In genomic region chr17:48944519-48945260, GRCh38 we compare ENCODE assay signal across 8 cellular contexts. TPM values are rescaled to one million over a fixed set of nuclear protein-coding genes. Genes with fewer than 3 reads are reported as not detected.
DNase-seq lines count a peak whose midpoint lies in the region; ATAC-seq and TF ChIP-seq lines count a peak whose summit lies in the region.

Gene SNF8, minus strand, starts transcription at chr17:48944842. Its CDS starts 108 bp downstream, at chr17:48944734.

- DNase-seq in GM04504 (ENCODE audit: low read depth) (peak; percentile 71), NCI-H1092 (lab: John Stamatoyannopoulos, UW) (peak; percentile 81), glomerular endothelial cell (ENCODE audit: extremely low read depth, low read depth, low spot score) (peak; percentile 42), occipital lobe (lab: John Stamatoyannopoulos, UW) (peak; percentile 85), suprapubic skin (ENCODE audit: low spot score in 2 of 2) (peak; percentile 93 to 95)

- TF ChIP-seq EP300 in suprapubic skin (IDR thresholded peaks at IDR 0.05), result no peak

- peaks cover 17% of the 10 kb centered on the region for H3K4me1 Mint-ChIP-seq in activated naive CD4-positive, alpha-beta T cell treated with anti-CD3 and anti-CD28 coated beads, Interleukin-2, amount 50 U/mL, for 24 hours

- peak within 1 kb of the TSS; percentile 96 for H3K4me3 ChIP-seq in suprapubic skin

- peak; percentile 75 for ATAC-seq in HG02571 (IDR thresholded peaks at IDR 0.05; ENCODE audit: unreplicated experiment)
- peak; percentile 96 for ATAC-seq in SK-N-SH treated with all-trans-retinoic acid at 6 μM for 48 hours

- WGBS in suprapubic skin, result 11% methylated on average over 9 of the region's 55 CpGs

- H3K4me1 ChIP-seq in suprapubic skin, result peaks cover 28% of the 10 kb centered on the region

- TF ChIP-seq CTCF in suprapubic skin (IDR thresholded peaks at IDR 0.05), result no peak

- no peaks in the 10 kb centered on the region for H3K9me3 Mint-ChIP-seq in activated naive CD4-positive, alpha-beta T cell treated with anti-CD3 and anti-CD28 coated beads, Interleukin-2, amount 50 U/mL, for 24 hours

- H3K27ac ChIP-seq in suprapubic skin, result peak within 1 kb of the TSS; percentile 89

- H3K27me3 Mint-ChIP-seq in activated naive CD4-positive, alpha-beta T cell treated with anti-CD3 and anti-CD28 coated beads, Interleukin-2, amount 50 U/mL, for 24 hours, result no peaks in the 10 kb centered on the region

- H3K36me3 Mint-ChIP-seq in activated naive CD4-positive, alpha-beta T cell treated with anti-CD3 and anti-CD28 coated beads, Interleukin-2, amount 50 U/mL, for 24 hours, result peaks cover 4% of the 10 kb centered on the region

- no peaks in the 10 kb centered on the region for H3K9me3 ChIP-seq in suprapubic skin

- TF ChIP-seq POLR2A in suprapubic skin (IDR thresholded peaks at IDR 0.05), result peak in 1 of 2 donors; percentile 77

- H3K4me3 Mint-ChIP-seq in activated naive CD4-positive, alpha-beta T cell treated with anti-CD3 and anti-CD28 coated beads, Interleukin-2, amount 50 U/mL, for 24 hours, result peak within 1 kb of the TSS; percentile 97

- peak within 1 kb of the TSS; percentile 95 for H3K27ac Mint-ChIP-seq in activated naive CD4-positive, alpha-beta T cell treated with anti-CD3 and anti-CD28 coated beads, Interleukin-2, amount 50 U/mL, for 24 hours

- peaks cover 14% of the 10 kb centered on the region for H3K36me3 ChIP-seq in suprapubic skin

- peaks cover 3% of the 10 kb centered on the region for H3K27me3 ChIP-seq in suprapubic skin

TF ChIP-seq in SK-N-SH treated with all-trans-retinoic acid at 6 μM for 48 hours, 23 proteins besides CTCF, POLR2A, EP300 and RAD21:
- TF ChIP-seq GLIS3 (CRISPR knock-in tag; IDR thresholded peaks at IDR 0.05), result peak; percentile 69; the same call in 1 of the 2 replicates
- TF ChIP-seq BACH2 (CRISPR knock-in tag; IDR thresholded peaks at IDR 0.05; ENCODE audit: borderline replicate concordance), result peak; percentile 92
- peak; percentile 67 for TF ChIP-seq ZC3H10 (CRISPR knock-in tag; IDR thresholded peaks at IDR 0.05)
- TF ChIP-seq ARNTL (CRISPR knock-in tag; IDR thresholded peaks at IDR 0.05; ENCODE audit: borderline replicate concordance, low read depth), result 0 out of 2 replicates have a peak, but pooled peaks have one; percentile 67
- peak; percentile 99 for TF ChIP-seq SNAI2 (CRISPR knock-in tag; IDR thresholded peaks at IDR 0.05)
- no peak for TF ChIP-seq CSRNP3 (CRISPR knock-in tag; IDR thresholded peaks at IDR 0.05)
- TF ChIP-seq CSDC2 (CRISPR knock-in tag; IDR thresholded peaks at IDR 0.05), result peak; percentile 99; the same call in 1 of the 2 replicates
- TF ChIP-seq ZNF565 (CRISPR knock-in tag; conservative IDR thresholded peaks at IDR 0.05; ENCODE audit: low read depth), result peak; percentile 98
- no peak for TF ChIP-seq CREB5 (CRISPR knock-in tag; IDR thresholded peaks at IDR 0.05; ENCODE audit: low read depth)
- no peak for TF ChIP-seq ESRRG (CRISPR knock-in tag; IDR thresholded peaks at IDR 0.05)
- no peak for TF ChIP-seq RARB (CRISPR knock-in tag; IDR thresholded peaks at IDR 0.05)
- no peak; the same call in 1 of the 2 replicates for TF ChIP-seq TCF4 (CRISPR knock-in tag; IDR thresholded peaks at IDR 0.05; ENCODE audit: borderline replicate concordance)
- peak; percentile 93 for TF ChIP-seq ZFP3 (CRISPR knock-in tag; IDR thresholded peaks at IDR 0.05)
- 0 out of 2 replicates have a peak, but pooled peaks have one; percentile 86 for TF ChIP-seq OSR1 (CRISPR knock-in tag; IDR thresholded peaks at IDR 0.05)
- peak; percentile 65 for TF ChIP-seq ZNF8 (CRISPR knock-in tag; IDR thresholded peaks at IDR 0.05)
- no peak for TF ChIP-seq PATZ1 (CRISPR knock-in tag; IDR thresholded peaks at IDR 0.05; ENCODE audit: borderline replicate concordance)
- TF ChIP-seq ZNF70 (CRISPR knock-in tag; IDR thresholded peaks at IDR 0.05), result peak; percentile 82
- TF ChIP-seq TOX (CRISPR knock-in tag; IDR thresholded peaks at IDR 0.05; ENCODE audit: borderline replicate concordance), result no peak
- peak; percentile 94 for TF ChIP-seq PPARA (CRISPR knock-in tag; IDR thresholded peaks at IDR 0.05; ENCODE audit: borderline replicate concordance)
- TF ChIP-seq ISL1 (CRISPR knock-in tag; IDR thresholded peaks at IDR 0.05), result no peak; the same call in 1 of the 2 replicates
- TF ChIP-seq POU6F1 (CRISPR knock-in tag; IDR thresholded peaks at IDR 0.05; ENCODE audit: borderline replicate concordance, low read depth), result peak; percentile 81; the same call in 1 of the 2 replicates
- TF ChIP-seq TSHZ2 (CRISPR knock-in tag; IDR thresholded peaks at IDR 0.05), result peak; percentile 99
- TF ChIP-seq ZFP30 (CRISPR knock-in tag; IDR thresholded peaks at IDR 0.05), result peak; percentile 78

RNA-seq across cellular contexts. Expression of gene SNF8, which starts in this region (rescaled TPM):
- total RNA-seq in glomerular endothelial cell (95.3 and 138 TPM in 2 replicates), occipital lobe (38.4 TPM), suprapubic skin (10 to 100 TPM; 41.1 to 80.1 (median 63.6) TPM)

Comparison
In these comparisons a context has a peak if more than half of its experiments do, and no peak if none do; other contexts are left out.
1. Peak in every context shown above with its lines: DNase-seq, ATAC-seq, H3K4me3 ChIP-seq and H3K27ac ChIP-seq.
2. DNase-seq: peak in every context shown above with its lines; median percentile 94 in suprapubic skin; 85 in occipital lobe; 81 in NCI-H1092; 71 in GM04504; 42 in glomerular endothelial cell.